ENCODE assay signal across 12 cellular contexts in genomic region chr4:158304694-158305093, GRCh38.
"Had no signal": no experiment of that assay in that cellular context is flagged by ENCODE, and none has a peak within 500 bp of the region (broad histone marks: within the 10 kb centered on the region; RNA-seq: fewer than 3 reads in every experiment).

No MANE protein-coding gene starts in this region.

- H3K4me2 ChIP-seq: KMS-11 had no signal

- H3K27me3 Mint-ChIP-seq: IgD-negative memory B cell had no signal

- H3K9ac ChIP-seq: GM23248, KMS-11 had no signal

- H3K27ac Mint-ChIP-seq: HFFc6, IgD-negative memory B cell had no signal

- H2AFZ ChIP-seq: GM23248 had no signal

- H3K36me3 Mint-ChIP-seq: IgD-negative memory B cell had no signal

- H3K4me1 Mint-ChIP-seq: IgD-negative memory B cell had no signal

- H3K4me3 ChIP-seq: GM23248, HAP-1 had no signal

- H3K4me3 Mint-ChIP-seq: HFFc6, IgD-negative memory B cell had no signal

- H3K9me3 ChIP-seq: HAP-1 had no signal

- H3K36me3 ChIP-seq: HAP-1 had no signal

- H3K27ac ChIP-seq: GM23248, HL-60, KMS-11 had no signal

- ATAC-seq: HCT116, HepG2 had no signal

- DNase-seq: GM23248, GOT3, H7, HFFc6, Karpas-422, KBM-7 had no signal
